ENCODE assay signal across 26 cellular contexts in genomic region chr6:57250348-57250747, GRCh38.
"Had no signal": no experiment of that assay in that cellular context is flagged by ENCODE, and none has a peak within 500 bp of the region (broad histone marks: within the 10 kb centered on the region; RNA-seq: fewer than 3 reads in every experiment).

No MANE protein-coding gene starts in this region.

- FAIRE-seq: endometrium, islet of Langerhans, keratinocyte had no signal

- H3K4me3 ChIP-seq: colonic mucosa, esophagus squamous epithelium, gastrocnemius medialis, heart right ventricle, left lung, lower lobe of right lung, mucosa of descending colon had no signal

- ATAC-seq: effector memory CD8-positive, alpha-beta T cell; esophagus mucosa; gastrocnemius medialis; heart right ventricle; left cardiac atrium; left lung; left ventricle myocardium superior; lower lobe of right lung; mucosa of descending colon had no signal

- DNase-seq: colonic mucosa; cortex of kidney; effector CD8-positive, alpha-beta T cell; effector memory CD8-positive, alpha-beta T cell; endodermal cell; erythroblast; esophagus squamous epithelium; foreskin fibroblast; foreskin melanocyte; gastrocnemius medialis; glutamatergic neuron; head of caudate nucleus; heart right ventricle; hippocampal formation; left cardiac atrium; left lung; left ventricle myocardium superior; lower lobe of right lung; mesenchymal stem cell; mucosa of descending colon; naive B cell had no signal

- H3K36me3 ChIP-seq: colonic mucosa, esophagus squamous epithelium, gastrocnemius medialis, heart right ventricle, left lung, lower lobe of right lung had no signal

- H3K27ac ChIP-seq: colonic mucosa, epithelial cell of prostate, esophagus squamous epithelium, gastrocnemius medialis, heart right ventricle, left lung, lower lobe of right lung had no signal

- H3K9me3 ChIP-seq: colonic mucosa, esophagus squamous epithelium, gastrocnemius medialis, heart right ventricle, left lung, lower lobe of right lung, mucosa of descending colon had no signal

- H3K4me1 ChIP-seq: colonic mucosa, left lung, lower lobe of right lung had no signal

- H3K27me3 ChIP-seq: colonic mucosa, gastrocnemius medialis, heart right ventricle, left lung had no signal
